ENCODE assay signal across 9 cellular contexts in the genomic region with DNA sequence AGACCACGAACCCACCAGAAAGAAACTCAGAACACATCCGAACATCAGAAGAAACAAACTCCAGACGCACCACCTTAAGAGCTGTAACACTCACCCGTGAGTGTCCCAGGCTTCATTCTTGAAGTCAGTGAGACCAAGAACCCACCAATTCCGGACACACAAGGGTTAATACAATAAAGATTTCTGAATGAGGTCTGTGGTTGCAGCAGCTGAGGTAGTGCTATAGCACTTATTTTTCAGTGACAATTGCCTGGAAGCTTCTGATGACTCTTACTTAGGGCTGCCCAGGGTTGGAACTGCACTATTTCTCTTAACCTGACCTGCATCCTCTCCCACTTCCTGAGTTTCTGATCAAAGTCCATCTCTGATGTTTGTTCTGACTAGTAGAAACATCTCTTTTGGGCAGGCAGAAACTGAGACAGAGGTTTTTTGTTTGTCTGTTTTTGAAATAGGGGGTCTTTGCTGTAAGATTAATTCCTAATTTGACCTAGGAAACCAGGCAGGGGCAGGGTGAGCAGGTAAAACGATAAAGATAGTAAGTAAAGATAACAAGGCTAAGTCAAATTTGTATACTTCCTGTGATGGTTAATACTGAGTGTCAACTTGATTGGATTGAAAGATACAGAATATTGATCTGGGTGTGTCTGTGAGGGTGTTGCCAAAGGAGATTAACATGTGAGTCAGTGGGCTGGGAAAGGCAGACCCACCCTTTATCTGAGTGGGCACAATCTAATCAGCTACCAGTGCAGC.
DNase-seq lines count a peak whose midpoint lies in the region; ATAC-seq and TF ChIP-seq lines count a peak whose summit lies in the region.
"Had no signal": no experiment of that assay in that cellular context is flagged by ENCODE, and none has a peak within 500 bp of the region (broad histone marks: within the 10 kb centered on the region; RNA-seq: fewer than 3 reads in every experiment).

No MANE protein-coding gene starts in this region.

- intact Hi-C loops in testis (cut with DNase I; ENCODE audit: low total_unique reads) = no loop called here

- peak overlapping the region; percentile 36 to 43 for H3K4me3 Mint-ChIP-seq in activated T-cell treated with anti-CD3 and anti-CD28 coated beads, Interleukin-2, amount 50 U/mL, for 72 hours

- H3K27me3 ChIP-seq in testis = no peaks in the 10 kb centered on the region
- H3K27me3 ChIP-seq: tibial artery had no signal

- H3K4me3 ChIP-seq in testis = peak overlapping the region in 1 of 2 donors; percentile 42
- H3K4me3 ChIP-seq: tibial artery had no signal

- no peak for TF ChIP-seq POLR2A in testis (IDR thresholded peaks at IDR 0.05)

- H3K27me3 Mint-ChIP-seq in activated T-cell treated with anti-CD3 and anti-CD28 coated beads, Interleukin-2, amount 50 U/mL, for 72 hours (ENCODE audit: low read depth) = no peaks in the 10 kb centered on the region

- no peak for TF ChIP-seq CTCF in testis (IDR thresholded peaks at IDR 0.05)

- ATAC-seq in GM18861 (IDR thresholded peaks at IDR 0.05; ENCODE audit: unreplicated experiment) = peak; percentile 87
- ATAC-seq in HG03159 (IDR thresholded peaks at IDR 0.05; ENCODE audit: unreplicated experiment) = peak; percentile 83
- ATAC-seq in activated T-cell treated with anti-CD3 and anti-CD28 coated beads, Interleukin-2, amount 50 U/mL, for 72 hours (replicated peaks in 1 of 2) = peak; percentile 79 to 81
- no peak for ATAC-seq in GM18502 (IDR thresholded peaks at IDR 0.05; ENCODE audit: poor library complexity, unreplicated experiment)

- no peaks in the 10 kb centered on the region for H3K9me3 ChIP-seq in testis
- H3K9me3 ChIP-seq: tibial artery had no signal

- no peaks in the 10 kb centered on the region for H3K4me1 ChIP-seq in testis
- H3K4me1 ChIP-seq: tibial artery had no signal

- H3K27ac Mint-ChIP-seq in activated T-cell treated with anti-CD3 and anti-CD28 coated beads, Interleukin-2, amount 50 U/mL, for 72 hours = peak overlapping the region; percentile 50

- WGBS in testis, 2 donors = 29 to 58% methylated on average over 6 of the region's 6 CpGs

- H3K36me3 ChIP-seq in testis (ENCODE audit: low read depth, missing control alignments) = no peaks in the 10 kb centered on the region
- H3K36me3 ChIP-seq: tibial artery had no signal

- no peaks in the 10 kb centered on the region for H3K36me3 Mint-ChIP-seq in activated T-cell treated with anti-CD3 and anti-CD28 coated beads, Interleukin-2, amount 50 U/mL, for 72 hours (ENCODE audit: insufficient read depth in 2 of 2)

- H3K4me1 Mint-ChIP-seq in activated T-cell treated with anti-CD3 and anti-CD28 coated beads, Interleukin-2, amount 50 U/mL, for 72 hours (ENCODE audit: low read depth) = peaks cover 48% of the 10 kb centered on the region

- no peak overlapping the region for H3K27ac ChIP-seq in testis
- H3K27ac ChIP-seq: tibial artery had no signal

- peaks cover 0 to 2% of the 10 kb centered on the region in 2 donors for H3K9me3 Mint-ChIP-seq in activated T-cell treated with anti-CD3 and anti-CD28 coated beads, Interleukin-2, amount 50 U/mL, for 72 hours

- peak; percentile 29 to 33 for DNase-seq in activated T-cell treated with anti-CD3 and anti-CD28 coated beads, Interleukin-2, amount 50 U/mL, for 72 hours
- DNase-seq in myocyte (ENCODE audit: low read depth) = peak; percentile 60
- DNase-seq in NK-92 treated with Interleukin-12 subunit alpha and Interleukin-12 subunit beta, amount 100 ng/mL, for 24 hours (lab: John Stamatoyannopoulos, UW) = no peak
- no peak for DNase-seq in testis
- DNase-seq in AG08395 (ENCODE audit: low spot score) = no peak
- DNase-seq: tibial artery had no signal

Comparison
In these comparisons a context has a peak if more than half of its experiments do, and no peak if none do; other contexts are left out.
1. DNase-seq: peak in activated T-cell treated with anti-CD3 and anti-CD28 coated beads, Interleukin-2, amount 50 U/mL, for 72 hours (2 of 2) and myocyte (single experiment); none in NK-92 treated with Interleukin-12 subunit alpha and Interleukin-12 subunit beta, amount 100 ng/mL, for 24 hours (single experiment), testis (single experiment) and AG08395 (single experiment).